Comparison of ENCODE assay signal across 21 cellular contexts in genomic region chr14:101623077-101623372, GRCh38.
DNase-seq lines count a peak whose midpoint lies in the region; ATAC-seq, FAIRE-seq and TF ChIP-seq lines count a peak whose summit lies in the region.
"Had no signal": no experiment of that assay in that cellular context is flagged by ENCODE, and none has a peak within 500 bp of the region (broad histone marks: within the 10 kb centered on the region; RNA-seq: fewer than 3 reads in every experiment).

No MANE protein-coding gene starts in this region.

- no peaks in the 10 kb centered on the region for H3K79me1 ChIP-seq in H1 (ENCODE audit: low read depth, low read length)

- TF ChIP-seq CTCF in A549 (IDR thresholded peaks at IDR 0.05) (no peak), H1 (IDR thresholded peaks at IDR 0.05; ENCODE audit: control extremely low read depth in 1 of 3, insufficient read depth in 1 of 3, low read depth in 1 of 3, low read length in 3 of 3) (no peak), neural progenitor cell (IDR thresholded peaks at IDR 0.05) (no peak), hepatocyte (IDR thresholded peaks at IDR 0.05; ENCODE audit: poor library complexity) (no peak)

- H3K27ac Mint-ChIP-seq in neural progenitor cell, result peak overlapping the region; percentile 54
- H3K27ac Mint-ChIP-seq in stimulated activated effector memory CD8-positive, alpha-beta T cell treated with anti-CD3 and anti-CD28 coated beads, Interleukin-12 subunit alpha, Interleukin-12 subunit beta, amount 100 ng/mL, for 72 hours, result peak overlapping the region; percentile 8
- H3K27ac Mint-ChIP-seq: GM23338, HFFc6 had no signal

- no peak overlapping the region for H3K14ac ChIP-seq in H1 (ENCODE audit: insufficient read length)

- H3K27me3 ChIP-seq in H1 (replicated peaks in 1 of 4; ENCODE audit: control insufficient read depth in 3 of 4, extremely low read depth in 1 of 4, insufficient read depth in 3 of 4, low read length in 3 of 4), result 0 out of 7 replicates have a peak, but pooled peaks cover 0 to 3% (median 0%) of the 10 kb centered on the region in 4 experiments
- H3K27me3 ChIP-seq in neural progenitor cell, result no peaks in the 10 kb centered on the region
- H3K27me3 ChIP-seq in hepatocyte, result no peaks in the 10 kb centered on the region
- H3K27me3 ChIP-seq: BE2C had no signal

- H3K23me2 ChIP-seq in H1 (ENCODE audit: low read depth, low read length), result peaks cover 4% of the 10 kb centered on the region; the same call in 1 of the 2 replicates

- no peak overlapping the region for H2BK12ac ChIP-seq in H1 (ENCODE audit: low read depth, low read length)

- H3K27me3 Mint-ChIP-seq in neural progenitor cell (ENCODE audit: insufficient read depth, low read depth), result peaks cover 28% of the 10 kb centered on the region

- no peak overlapping the region for H3K9ac ChIP-seq in H1 (replicated peaks in 1 of 4; ENCODE audit: extremely low read depth in 1 of 4, low read depth in 3 of 4, low read length in 3 of 4)
- H3K9ac ChIP-seq in neural progenitor cell, result no peak overlapping the region

- H3K36me3 ChIP-seq in H1 (ENCODE audit: control insufficient read depth in 2 of 4, insufficient read depth in 4 of 4, low read length in 3 of 4) (no peaks in the 10 kb centered on the region), neural progenitor cell (no peaks in the 10 kb centered on the region), hepatocyte (replicated peaks; ENCODE audit: insufficient read depth, low read depth) (no peaks in the 10 kb centered on the region)
- H3K36me3 ChIP-seq: BE2C had no signal

- TF ChIP-seq POLR2A in A549 (IDR thresholded peaks at IDR 0.05; ENCODE audit: low read length), result no peak
- TF ChIP-seq POLR2A in H1 (IDR thresholded peaks at IDR 0.05; ENCODE audit: control extremely low read depth in 1 of 2, low read depth in 2 of 2, low read length in 2 of 2), result no peak

- no peak overlapping the region for H2BK15ac ChIP-seq in H1 (ENCODE audit: low read length)

- H2BK120ac ChIP-seq in H1 (replicated peaks; ENCODE audit: low read depth, low read length), result no peak overlapping the region

- H3K18ac ChIP-seq in H1 (ENCODE audit: extremely low read depth, low read length), result no peak overlapping the region

- POLR2A ChIA-PET in A549 (lab: Yijun Ruan, JAX) (interaction anchor here (0.5 to 1.1 kb wide), 2 partner anchors 14 to 147 kb away, joined by 3 to 5 read pairs; no protein-coding TSS in a partner anchor), H1 (lab: Charles Lee; ENCODE audit: partially characterized antibody) (no interaction called here)

- H4K20me1 ChIP-seq in H1 (replicated peaks in 1 of 2; ENCODE audit: control insufficient read depth in 1 of 2, insufficient read depth in 2 of 2, low read length in 2 of 2), result no peaks in the 10 kb centered on the region
- no peaks in the 10 kb centered on the region for H4K20me1 ChIP-seq in neural progenitor cell (ENCODE audit: low read depth)
- H4K20me1 ChIP-seq in hepatocyte (ENCODE audit: insufficient read depth, poor library complexity, severe bottlenecking), result no peaks in the 10 kb centered on the region

- H4K5ac ChIP-seq in H1 (ENCODE audit: insufficient read length, low read depth, low read length), result no peak overlapping the region

- TF ChIP-seq RAD21 in A549 (conservative IDR thresholded peaks at IDR 0.05 in 1 of 2, IDR thresholded peaks at IDR 0.05 in 1 of 2) (no peak), H1 (IDR thresholded peaks at IDR 0.05 in 1 of 2, conservative IDR thresholded peaks at IDR 0.05 in 1 of 2; ENCODE audit: low read depth in 2 of 2, low read length in 2 of 2) (no peak)

- no peaks in the 10 kb centered on the region for H3K36me3 Mint-ChIP-seq in neural progenitor cell
- no peaks in the 10 kb centered on the region for H3K36me3 Mint-ChIP-seq in stimulated activated effector memory CD8-positive, alpha-beta T cell treated with anti-CD3 and anti-CD28 coated beads, Interleukin-12 subunit alpha, Interleukin-12 subunit beta, amount 100 ng/mL, for 72 hours
- H3K36me3 Mint-ChIP-seq: CD4-positive, CD25-positive, alpha-beta regulatory T cell had no signal

- CTCF ChIA-PET in A549 (lab: Yijun Ruan, JAX), result interaction anchor here (0.6 to 1.8 kb wide), 8 partner anchors 42 to 1205 kb away, joined by 3 to 5 read pairs (median 4); no protein-coding TSS in a partner anchor
- CTCF ChIA-PET in H1 (lab: Charles Lee; ENCODE audit: partially characterized antibody), result interaction anchor here (0.7 to 1.4 kb wide), 4 partner anchors 11 to 47 kb away, joined by 3 read pairs; no protein-coding TSS in a partner anchor

- H3K4me3 ChIP-seq in A549 (no peak overlapping the region), H1 (ENCODE audit: extremely low read depth in 1 of 4, insufficient read depth in 2 of 4, low read depth in 3 of 4, low read length in 4 of 4) (no peak overlapping the region), neural progenitor cell (no peak overlapping the region), hepatocyte (no peak overlapping the region)
- H3K4me3 ChIP-seq: GM23338 had no signal

- H3K9me3 ChIP-seq in A549 (no peaks in the 10 kb centered on the region), H1 (ENCODE audit: insufficient read depth in 2 of 2, low read depth in 1 of 2, low read length in 1 of 2) (no peaks in the 10 kb centered on the region), neural progenitor cell (ENCODE audit: low read depth) (no peaks in the 10 kb centered on the region), hepatocyte (ENCODE audit: low read depth) (no peaks in the 10 kb centered on the region)
- H3K9me3 ChIP-seq: BE2C, Caco-2 had no signal

- H3F3A ChIP-seq in neural progenitor cell (ENCODE audit: low read depth), result no peaks in the 10 kb centered on the region

- WGBS in A549 (ENCODE audit: missing lambda C conversion rate), result 96% methylated on average over 6 of the region's 6 CpGs
- 86% methylated on average over 6 of the region's 6 CpGs; no CpG with 5 or more reads in 1 of the 2 experiments for WGBS in H1 (ENCODE audit: extremely low coverage in 1 of 2, insufficient coverage in 1 of 2, insufficient read length in 1 of 2, insufficient replicate concordance in 2 of 2, low coverage in 1 of 2, low lambda C conversion rate in 2 of 2, missing lambda C conversion rate in 1 of 2), 2 experiments
- 92% methylated on average over 6 of the region's 6 CpGs for WGBS in hepatocyte (ENCODE audit: low lambda C conversion rate, missing lambda C conversion rate)

- H3K9me2 ChIP-seq in hepatocyte (replicated peaks; ENCODE audit: insufficient read depth), result no peaks in the 10 kb centered on the region

- H3K9me3 Mint-ChIP-seq in neural progenitor cell, result no peaks in the 10 kb centered on the region
- no peaks in the 10 kb centered on the region for H3K9me3 Mint-ChIP-seq in stimulated activated effector memory CD8-positive, alpha-beta T cell treated with anti-CD3 and anti-CD28 coated beads, Interleukin-12 subunit alpha, Interleukin-12 subunit beta, amount 100 ng/mL, for 72 hours
- H3K9me3 Mint-ChIP-seq: GM23338, HFFc6 had no signal

- no peaks in the 10 kb centered on the region for H3K79me2 ChIP-seq in H1 (ENCODE audit: control insufficient read depth in 1 of 2, insufficient read depth in 2 of 2, low read length in 2 of 2)
- no peaks in the 10 kb centered on the region for H3K79me2 ChIP-seq in neural progenitor cell (ENCODE audit: low read depth)
- H3K79me2 ChIP-seq in hepatocyte, result no peaks in the 10 kb centered on the region

- no peak overlapping the region for H2BK5ac ChIP-seq in H1 (ENCODE audit: low read depth, low read length)

- H3K23ac ChIP-seq in H1 (ENCODE audit: insufficient read length), result no peak overlapping the region

- FAIRE-seq in A549 (lab: Jason Lieb, UNC) (no peak), H1 (lab: Jason Lieb, UNC) (no peak)
- FAIRE-seq: D721Med, G401.6, GM12892, GM18507 had no signal

- H3K4me3 Mint-ChIP-seq in neural progenitor cell, result peak overlapping the region; percentile 33
- H3K4me3 Mint-ChIP-seq in stimulated activated effector memory CD8-positive, alpha-beta T cell treated with anti-CD3 and anti-CD28 coated beads, Interleukin-12 subunit alpha, Interleukin-12 subunit beta, amount 100 ng/mL, for 72 hours, result no peak overlapping the region
- H3K4me3 Mint-ChIP-seq: CD4-positive, CD25-positive, alpha-beta regulatory T cell; GM23338; HFFc6 had no signal

- H2BK20ac ChIP-seq in H1 (ENCODE audit: low read length), result no peak overlapping the region

- 0 out of 2 replicates have a peak overlapping the region, but pooled peaks have one; percentile 13 for H2AK5ac ChIP-seq in H1 (ENCODE audit: low read depth, low read length)

- peak overlapping the region in 1 of 2 experiments; percentile 74; a peak in 3 of 6 replicates for H3K27ac ChIP-seq in A549
- H3K27ac ChIP-seq in H1 (ENCODE audit: low read depth, low read length), result no peak overlapping the region
- H3K27ac ChIP-seq in neural progenitor cell, result no peak overlapping the region
- H3K27ac ChIP-seq in hepatocyte, result no peak overlapping the region
- H3K27ac ChIP-seq: HL-60 had no signal

- no peak overlapping the region for H3K4ac ChIP-seq in H1 (replicated peaks; ENCODE audit: insufficient read length, low read depth, low read length)

- no peak overlapping the region for H3K4me2 ChIP-seq in A549
- no peak overlapping the region for H3K4me2 ChIP-seq in H1 (ENCODE audit: insufficient read depth in 1 of 2, low read depth in 2 of 2, low read length in 2 of 2)
- H3K4me2 ChIP-seq in neural progenitor cell, result no peak overlapping the region
- H3K4me2 ChIP-seq in hepatocyte, result no peak overlapping the region
- H3K4me2 ChIP-seq: GM23338 had no signal

- DNase-seq in A549 (ENCODE audit: low read depth in 1 of 2, low spot score in 1 of 2), result no peak
- no peak for DNase-seq in H1 (ENCODE audit: low read depth in 1 of 2, low spot score in 2 of 2)
- DNase-seq in neural progenitor cell (ENCODE audit: low spot score), result no peak
- no peak for DNase-seq in stimulated activated effector memory CD8-positive, alpha-beta T cell treated with anti-CD3 and anti-CD28 coated beads, Interleukin-12 subunit alpha, Interleukin-12 subunit beta, amount 100 ng/mL, for 72 hours (ENCODE audit: low spot score in 2 of 2)
- DNase-seq in hepatocyte (ENCODE audit: low spot score), result no peak
- DNase-seq: ACHN; BE2C; C1 segment of cervical spinal cord; Caco-2; CD4-positive, CD25-positive, alpha-beta regulatory T cell; H7; HFFc6; IMR-90 had no signal

- no peak overlapping the region for H3K56ac ChIP-seq in H1 (replicated peaks; ENCODE audit: insufficient read length, low read depth, low read length)

- no peak overlapping the region for H4K91ac ChIP-seq in H1 (replicated peaks; ENCODE audit: insufficient read length, low read length)

- peaks cover 9% of the 10 kb centered on the region for H3K4me1 ChIP-seq in A549
- peaks cover 0 to 15% (median 6%) of the 10 kb centered on the region in 4 experiments; a peak in 4 of 7 replicates for H3K4me1 ChIP-seq in H1 (replicated peaks in 1 of 4; ENCODE audit: control insufficient read depth in 3 of 4, insufficient read depth in 4 of 4, low read length in 3 of 4)
- H3K4me1 ChIP-seq in neural progenitor cell, result peaks cover 14% of the 10 kb centered on the region
- H3K4me1 ChIP-seq in hepatocyte (ENCODE audit: insufficient read depth), result peaks cover 1% of the 10 kb centered on the region
- H3K4me1 ChIP-seq: BE2C, Caco-2 had no signal

- no peak for ATAC-seq in A549
- ATAC-seq in stimulated activated effector memory CD8-positive, alpha-beta T cell treated with anti-CD3 and anti-CD28 coated beads, Interleukin-12 subunit alpha, Interleukin-12 subunit beta, amount 100 ng/mL, for 72 hours, result no peak
- ATAC-seq in GM21723 (IDR thresholded peaks at IDR 0.05; ENCODE audit: unreplicated experiment), result no peak
- ATAC-seq: GM23338, HCT116 had no signal

- peaks cover 23% of the 10 kb centered on the region for H3K4me1 Mint-ChIP-seq in neural progenitor cell
- H3K4me1 Mint-ChIP-seq in stimulated activated effector memory CD8-positive, alpha-beta T cell treated with anti-CD3 and anti-CD28 coated beads, Interleukin-12 subunit alpha, Interleukin-12 subunit beta, amount 100 ng/mL, for 72 hours, result peaks cover 13% of the 10 kb centered on the region

- H4K8ac ChIP-seq in H1 (ENCODE audit: extremely low read depth, insufficient read depth, low read length), result no peak overlapping the region

- no peak for TF ChIP-seq EP300 in A549 (IDR thresholded peaks at IDR 0.05)
- TF ChIP-seq EP300 in H1 (IDR thresholded peaks at IDR 0.05; ENCODE audit: borderline replicate concordance in 1 of 2, low read depth in 2 of 2, low read length in 2 of 2), result no peak

- H2AFZ ChIP-seq in H1 (ENCODE audit: low read length) (no peak overlapping the region), neural progenitor cell (replicated peaks) (no peak overlapping the region), hepatocyte (no peak overlapping the region)
- H2AFZ ChIP-seq: GM23338 had no signal

Comparison
In these comparisons a context has a peak if more than half of its experiments do, and no peak if none do; other contexts are left out.
1. Of the 18 proteins assayed by ChIP-seq in both H1 and A549: peak only in H1: KDM1A; only in A549: none; in both: none; in neither: 17.